Comparison of ENCODE assay signal across 8 cellular contexts in genomic region chr20:49812463-49813304, GRCh38. TPM values are rescaled to one million over a fixed set of nuclear protein-coding genes. Genes with fewer than 3 reads are reported as not detected.
DNase-seq lines count a peak whose midpoint lies in the region; ATAC-seq and TF ChIP-seq lines count a peak whose summit lies in the region.

Gene SLC9A8 (plus strand): TSS chr20:49812828. CDS start chr20:49812923, 95 bp downstream.

- ATAC-seq in GM19025 (IDR thresholded peaks at IDR 0.05; ENCODE audit: low read depth, unreplicated experiment) (peak; percentile 85), HG03280 (IDR thresholded peaks at IDR 0.05; ENCODE audit: unreplicated experiment) (peak; percentile 89)

- H3K4me3 ChIP-seq in AG10803 (ENCODE audit: low read length) (peak within 1 kb of the TSS; percentile 87), kidney epithelial cell (ENCODE audit: low read depth, low read length) (peak within 1 kb of the TSS; percentile 82)

- DNase-seq in AG10803 (ENCODE audit: low read depth): peak; percentile 81
- DNase-seq in NCI-H460 (ENCODE audit: extremely low read depth, low read depth): peak; percentile 65
- DNase-seq in activated CD4-positive, CD25-positive, alpha-beta regulatory T cell treated with anti-CD3 and anti-CD28 coated beads, Interleukin-2, amount 50 U/mL, for 72 hours: peak; percentile 83
- DNase-seq in cerebellar nuclear complex (lab: John Stamatoyannopoulos, UW): peak; percentile 53 to 79
- peak; percentile 74 for DNase-seq in kidney epithelial cell (ENCODE audit: low read depth)
- peak; percentile 86 for DNase-seq in stimulated activated CD4-positive, alpha-beta T cell treated with anti-CD3 and anti-CD28 coated beads, Interleukin-15, amount 100 ng/mL, for 24 hours

- H3K27me3 ChIP-seq in kidney epithelial cell (ENCODE audit: control insufficient read depth, insufficient read depth, low read length): no peaks in the 10 kb centered on the region

- no peaks in the 10 kb centered on the region for H3K36me3 ChIP-seq in kidney epithelial cell (ENCODE audit: control insufficient read depth, insufficient read depth, low read length)

- TF ChIP-seq CTCF in AG10803 (conservative IDR thresholded peaks at IDR 0.05; ENCODE audit: low read length): peak; percentile 35
- peak; percentile 2 for TF ChIP-seq CTCF in kidney epithelial cell (IDR thresholded peaks at IDR 0.05; ENCODE audit: insufficient read depth, low read length, poor library complexity, severe bottlenecking)

RNA-seq across cellular contexts. Expression of gene SLC9A8, which starts in this region (rescaled TPM):
- total RNA-seq in NCI-H460 (2014; rRNA removed; shearing (Covaris generic)): 5.7 and 8.5 TPM in 2 replicates
- polyA plus RNA-seq in NCI-H460 (2014; cell fraction: nucleus; rRNA removed): 19.1 and 20.3 TPM in 2 replicates
- 9.4 and 9.9 TPM in 2 replicates for total RNA-seq in kidney epithelial cell

Comparison
In these comparisons a context has a peak if more than half of its experiments do, and no peak if none do; other contexts are left out.
1. Peak in every context shown above with its lines: DNase-seq, ATAC-seq and H3K4me3 ChIP-seq.